20 cellular contexts compared by ENCODE assay signal in the genomic region with DNA sequence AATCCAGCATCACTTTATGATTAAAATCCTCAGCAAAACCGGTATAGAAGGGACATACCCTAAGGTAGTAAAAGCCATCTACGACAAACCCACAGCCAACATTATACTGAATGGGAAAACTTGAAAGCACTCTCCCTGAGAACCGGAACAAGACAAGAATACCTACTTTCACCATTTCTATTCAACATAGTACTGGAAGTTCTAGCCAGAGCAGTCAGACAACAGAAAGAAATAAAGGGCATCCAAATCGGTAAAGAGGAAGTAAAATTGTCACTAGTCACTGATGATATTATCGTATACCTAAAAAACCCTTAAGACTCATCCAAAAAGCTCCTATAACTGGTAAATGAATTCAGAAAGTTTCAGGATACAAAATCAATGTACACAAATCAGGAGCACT.
"Had no signal": no experiment of that assay in that cellular context is flagged by ENCODE, and none has a peak within 500 bp of the region (broad histone marks: within the 10 kb centered on the region; RNA-seq: fewer than 3 reads in every experiment).

No MANE protein-coding gene starts in this region.

- DNase-seq: dorsolateral prefrontal cortex; effector memory CD4-positive, alpha-beta T cell; gastrocnemius medialis; heart right ventricle; hypothalamus; kidney glomerular epithelial cell; mammary epithelial cell; mucosa of descending colon; naive thymus-derived CD8-positive, alpha-beta T cell; psoas muscle; retina; right lobe of liver; stimulated activated CD4-positive, alpha-beta T cell treated with anti-CD3 and anti-CD28 coated beads, Interleukin-4, amount 100 ng/mL, for 1 hour; stimulated activated CD8-positive, alpha-beta memory T cell treated with anti-CD3 and anti-CD28 coated beads, Interleukin-4, amount 100 ng/mL, for 48 hours; tibial artery; upper lobe of left lung; uterus had no signal

- ATAC-seq: esophagus mucosa; gastrocnemius medialis; heart right ventricle; left lobe of liver; mucosa of descending colon; naive thymus-derived CD8-positive, alpha-beta T cell; psoas muscle; right lobe of liver; stimulated activated effector memory CD8-positive, alpha-beta T cell treated with anti-CD3 and anti-CD28 coated beads, Interleukin-12 subunit alpha, Interleukin-12 subunit beta, amount 100 ng/mL, for 72 hours had no signal
